ENCODE assay signal across 16 cellular contexts in the genomic region with DNA sequence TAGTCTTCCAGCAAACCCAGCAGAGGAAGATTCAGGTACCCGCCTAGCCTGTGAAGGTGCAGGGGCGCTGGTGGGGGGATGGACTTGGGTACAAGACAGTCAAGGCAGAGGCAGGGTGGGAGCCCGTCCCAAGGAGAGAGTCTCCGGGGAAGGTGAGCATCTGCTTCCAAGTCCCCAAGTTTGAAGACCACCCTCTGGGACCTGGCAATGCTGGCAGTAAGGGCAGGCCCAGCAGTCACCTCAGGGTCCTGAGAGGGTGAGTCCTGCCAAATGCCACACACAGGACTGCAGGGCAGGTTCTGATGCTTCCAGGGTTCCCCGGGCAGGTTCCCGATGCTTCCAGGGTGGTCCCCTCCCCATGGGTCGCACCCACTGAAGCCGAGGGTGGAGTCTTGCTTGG.
"Had no signal": no experiment of that assay in that cellular context is flagged by ENCODE, and none has a peak within 500 bp of the region (broad histone marks: within the 10 kb centered on the region; RNA-seq: fewer than 3 reads in every experiment).

No MANE protein-coding gene starts in this region.

- H3K27me3 ChIP-seq: foreskin keratinocyte, hepatocyte, left lung had no signal

- H3K36me3 ChIP-seq: esophagus muscularis mucosa, gastroesophageal sphincter, heart left ventricle, left lung, lower lobe of right lung had no signal

- ATAC-seq: foreskin keratinocyte, gastroesophageal sphincter, heart left ventricle, left cardiac atrium, left lung, left ventricle myocardium superior, lower lobe of right lung had no signal

- H3K4me3 ChIP-seq: coronary artery, dorsolateral prefrontal cortex, esophagus muscularis mucosa, gastroesophageal sphincter, heart left ventricle, hepatocyte, left lung, lower lobe of right lung had no signal

- H3K4me1 ChIP-seq: esophagus muscularis mucosa, foreskin keratinocyte, gastroesophageal sphincter, heart left ventricle, left lung, lower lobe of right lung had no signal

- H3K9me3 ChIP-seq: esophagus muscularis mucosa, heart left ventricle, lower lobe of right lung had no signal

- H3K27ac ChIP-seq: coronary artery, dorsolateral prefrontal cortex, esophagus muscularis mucosa, foreskin keratinocyte, gastroesophageal sphincter, heart left ventricle, hepatocyte, left lung, lower lobe of right lung had no signal

- DNase-seq: dermis blood vessel endothelial cell; dorsolateral prefrontal cortex; effector CD4-positive, alpha-beta T cell; effector memory CD4-positive, alpha-beta T cell; foreskin keratinocyte; heart left ventricle; left cardiac atrium; left lung; left ventricle myocardium superior; lower lobe of right lung; mesenchymal stem cell; midbrain had no signal
